ENCODE assay signal across 8 cellular contexts in the genomic region with DNA sequence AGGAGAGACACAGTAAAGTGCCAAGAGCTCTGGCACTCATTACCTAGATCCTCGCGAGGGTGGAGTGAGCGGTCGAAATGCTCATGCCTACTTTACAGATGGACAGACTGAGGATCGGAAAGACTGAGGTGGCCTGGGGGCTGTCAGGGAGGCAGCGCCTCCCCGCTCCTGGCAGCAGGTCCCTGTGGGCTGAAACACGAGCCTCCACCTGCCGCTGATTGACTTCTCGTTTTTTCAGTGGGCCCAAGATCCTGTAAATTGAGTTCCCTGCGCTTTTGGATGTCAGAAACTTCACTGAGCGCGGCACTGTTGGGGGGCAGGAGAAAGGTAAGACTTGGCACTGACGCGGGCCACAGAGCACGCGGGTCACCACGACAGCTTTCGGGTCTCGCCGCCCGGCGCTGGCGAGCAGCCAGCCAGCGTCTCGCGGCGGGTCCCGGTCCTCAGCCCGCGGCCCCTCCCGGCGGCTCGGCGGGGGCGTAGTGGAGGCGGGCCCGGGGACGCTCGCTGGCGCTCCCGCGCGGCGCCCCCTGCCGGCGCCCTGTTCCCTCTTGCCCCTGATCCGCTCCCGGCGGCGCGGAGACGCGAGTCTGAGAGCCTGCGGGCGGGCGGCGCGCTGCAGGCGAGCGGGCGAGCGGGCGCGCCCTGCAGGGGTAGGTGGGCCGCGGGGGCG. TPM values are rescaled to one million over a fixed set of nuclear protein-coding genes. Genes with fewer than 3 reads are reported as not detected.
DNase-seq lines count a peak whose midpoint lies in the region; ATAC-seq and TF ChIP-seq lines count a peak whose summit lies in the region.

No MANE protein-coding gene starts in this region.

- WGBS in GM23248 (ENCODE audit: low coverage in 1 of 2, low lambda C conversion rate in 2 of 2, missing lambda C conversion rate in 2 of 2), 2 experiments, result 2 to 3% methylated on average over 20 to 57 of the region's 68 CpGs

- peak overlapping the region; percentile 46 for H3K27ac ChIP-seq in GM23248

- peak; percentile 39 for TF ChIP-seq CTCF in NB4 (IDR thresholded peaks at IDR 0.05; ENCODE audit: low read depth, low read length)
- peak; percentile 53 for TF ChIP-seq CTCF in retinal pigment epithelial cell (conservative IDR thresholded peaks at IDR 0.05; ENCODE audit: low read depth, low read length)

- peaks cover 19% of the 10 kb centered on the region for H3F3A ChIP-seq in GM23248 (ENCODE audit: insufficient read depth)

- no peak for ATAC-seq in HG03159 (IDR thresholded peaks at IDR 0.05; ENCODE audit: unreplicated experiment)

- peaks cover 13% of the 10 kb centered on the region for H3K4me1 ChIP-seq in GM23248 (ENCODE audit: insufficient read depth)

- peaks cover 20% of the 10 kb centered on the region; the same call in 1 of the 2 replicates for H4K20me1 ChIP-seq in GM23248 (ENCODE audit: insufficient read depth)

- peak overlapping the region; percentile 77 for H3K9ac ChIP-seq in GM23248

- no peaks in the 10 kb centered on the region for H3K9me3 ChIP-seq in GM23248 (ENCODE audit: low read depth)

- peaks cover 3% of the 10 kb centered on the region; the same call in 1 of the 2 replicates for H3K36me3 ChIP-seq in GM23248 (ENCODE audit: low read depth)

- peak overlapping the region; percentile 70 for H3K4me2 ChIP-seq in GM23248 (ENCODE audit: unreplicated experiment)

- peak; percentile 95 for DNase-seq in DMS 273 (lab: John Stamatoyannopoulos, UW; ENCODE audit: unreplicated experiment)
- peak; percentile 94 for DNase-seq in GM23248
- DNase-seq in NB4 (ENCODE audit: low read depth), result peak; percentile 80
- peak; percentile 20 to 78 for DNase-seq in SW 1271 (lab: John Stamatoyannopoulos, UW)
- DNase-seq in amniotic epithelial cell (ENCODE audit: low read depth), result peak; percentile 48
- peak; percentile 85 for DNase-seq in hepatic stellate cell (ENCODE audit: low spot score)
- peak; percentile 13 for DNase-seq in retinal pigment epithelial cell (ENCODE audit: low read depth)

- no peak for TF ChIP-seq POLR2A in NB4 (IDR thresholded peaks at IDR 0.05; ENCODE audit: extremely low read depth, insufficient read length)

- H3K9me2 ChIP-seq in GM23248 (ENCODE audit: insufficient read depth), result no peaks in the 10 kb centered on the region

- H3K4me3 ChIP-seq in GM23248 (peak overlapping the region; percentile 94), NB4 (ENCODE audit: low read depth, low read length) (peak overlapping the region; percentile 37), retinal pigment epithelial cell (ENCODE audit: low read length) (peak overlapping the region; percentile 58)

- in situ Hi-C loops in GM23248 (cut with MboI), result no loop called here

- no peaks in the 10 kb centered on the region for H3K27me3 ChIP-seq in GM23248 (replicated peaks; ENCODE audit: insufficient read depth)

- H3K79me2 ChIP-seq in GM23248 (ENCODE audit: insufficient read depth), result peaks cover 73% of the 10 kb centered on the region

- H2AFZ ChIP-seq in GM23248, result peak overlapping the region; percentile 89

RNA-seq across cellular contexts. Expression of a gene that starts 0.6 kb away (rescaled TPM):
- total RNA-seq in GM23248 (2014; rRNA removed; shearing (Covaris generic)), result 12.9 and 13.8 TPM in 2 replicates
- 4.4 and 6.7 TPM in 2 replicates for polyA plus RNA-seq in GM23248 (2016; fragmentation: Nextera tagmentation; extraction: Ambion mirVana)

Comparison
In these comparisons a context has a peak if more than half of its experiments do, and no peak if none do; other contexts are left out.
1. DNase-seq: peak in every context shown above with its lines; median percentile 95 in DMS 273; 94 in GM23248; 85 in hepatic stellate cell; 80 in NB4; 49 in SW 1271; 48 in amniotic epithelial cell; 13 in retinal pigment epithelial cell.
2. H3K4me3 ChIP-seq: peak in every context shown above with its lines; median percentile 94 in GM23248; 58 in retinal pigment epithelial cell; 37 in NB4.